ENCODE assay signal across 21 cellular contexts in the genomic region with DNA sequence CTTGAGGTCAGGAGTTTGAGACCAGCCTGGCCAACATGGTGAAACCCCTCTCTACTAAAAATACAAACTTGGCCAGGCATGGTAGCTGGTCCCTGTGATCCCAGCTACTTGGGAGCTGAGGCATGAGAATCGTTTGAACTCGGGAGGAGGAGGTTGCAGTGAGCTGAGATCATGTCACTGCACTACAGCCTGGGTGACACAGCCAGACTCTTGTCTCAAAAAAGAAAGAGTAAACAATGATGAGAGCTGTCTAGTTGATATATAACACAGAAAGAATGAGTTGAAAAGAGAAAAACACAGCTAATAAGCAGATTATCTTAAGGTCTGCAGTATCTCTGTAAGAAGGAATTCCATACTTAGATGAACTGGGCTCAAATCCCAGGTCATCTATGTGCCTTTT.
"Had no signal": no experiment of that assay in that cellular context is flagged by ENCODE, and none has a peak within 500 bp of the region (broad histone marks: within the 10 kb centered on the region; RNA-seq: fewer than 3 reads in every experiment).

No MANE protein-coding gene starts in this region.

- H3K9ac ChIP-seq: parathyroid adenoma had no signal

- H3K36me3 ChIP-seq: neutrophil, tibial nerve had no signal

- ATAC-seq: left colon; mucosa of descending colon; naive thymus-derived CD4-positive, alpha-beta T cell; stimulated activated naive CD8-positive, alpha-beta T cell treated with anti-CD3 and anti-CD28 coated beads, Interleukin-15, Interleukin-2, amounts not matched to agents 100 U/mL and 50 U/mL, for 24 hours had no signal

- H2AFZ ChIP-seq: parathyroid adenoma had no signal

- FAIRE-seq: TTC549, urothelium cell line had no signal

- H3K9me3 ChIP-seq: mucosa of descending colon, neutrophil, tibial nerve had no signal

- H3K27ac ChIP-seq: dorsolateral prefrontal cortex, neutrophil, parathyroid adenoma, tibial nerve had no signal

- H3K79me2 ChIP-seq: parathyroid adenoma had no signal

- H3K4me1 ChIP-seq: parathyroid adenoma had no signal

- DNase-seq: activated CD4-positive, alpha-beta memory T cell treated with anti-CD3 and anti-CD28 coated beads for 36 hours; activated CD4-positive, alpha-beta T cell treated with anti-CD3 and anti-CD28 coated beads for 4 hours; activated naive CD8-positive, alpha-beta T cell treated with anti-CD3 and anti-CD28 coated beads for 36 hours; activated T-cell treated with anti-CD3 and anti-CD28 coated beads for 4 hours; amniotic stem cell; caudate nucleus; dorsolateral prefrontal cortex; foreskin fibroblast; hypothalamus; islet precursor cell; left colon; mucosa of descending colon; naive thymus-derived CD4-positive, alpha-beta T cell; stimulated activated CD4-positive, alpha-beta T cell treated with anti-CD3 and anti-CD28 coated beads, Interleukin-12 subunit alpha, Interleukin-12 subunit beta, amount 100 ng/mL, for 4 hours; stimulated activated CD4-positive, alpha-beta T cell treated with anti-CD3 and anti-CD28 coated beads, Interleukin-1b, Interleukin-23, amount 100 ng/mL, for 48 hours; stimulated activated naive CD8-positive, alpha-beta T cell treated with anti-CD3 and anti-CD28 coated beads, Interleukin-15, Interleukin-2, amounts not matched to agents 100 U/mL and 50 U/mL, for 24 hours had no signal

- H3K4me3 ChIP-seq: dorsolateral prefrontal cortex, mucosa of descending colon, tibial nerve had no signal

- H3K27me3 ChIP-seq: dorsolateral prefrontal cortex, neutrophil, tibial nerve had no signal
